1 cellular context compared by ENCODE assay signal in the genomic region with DNA sequence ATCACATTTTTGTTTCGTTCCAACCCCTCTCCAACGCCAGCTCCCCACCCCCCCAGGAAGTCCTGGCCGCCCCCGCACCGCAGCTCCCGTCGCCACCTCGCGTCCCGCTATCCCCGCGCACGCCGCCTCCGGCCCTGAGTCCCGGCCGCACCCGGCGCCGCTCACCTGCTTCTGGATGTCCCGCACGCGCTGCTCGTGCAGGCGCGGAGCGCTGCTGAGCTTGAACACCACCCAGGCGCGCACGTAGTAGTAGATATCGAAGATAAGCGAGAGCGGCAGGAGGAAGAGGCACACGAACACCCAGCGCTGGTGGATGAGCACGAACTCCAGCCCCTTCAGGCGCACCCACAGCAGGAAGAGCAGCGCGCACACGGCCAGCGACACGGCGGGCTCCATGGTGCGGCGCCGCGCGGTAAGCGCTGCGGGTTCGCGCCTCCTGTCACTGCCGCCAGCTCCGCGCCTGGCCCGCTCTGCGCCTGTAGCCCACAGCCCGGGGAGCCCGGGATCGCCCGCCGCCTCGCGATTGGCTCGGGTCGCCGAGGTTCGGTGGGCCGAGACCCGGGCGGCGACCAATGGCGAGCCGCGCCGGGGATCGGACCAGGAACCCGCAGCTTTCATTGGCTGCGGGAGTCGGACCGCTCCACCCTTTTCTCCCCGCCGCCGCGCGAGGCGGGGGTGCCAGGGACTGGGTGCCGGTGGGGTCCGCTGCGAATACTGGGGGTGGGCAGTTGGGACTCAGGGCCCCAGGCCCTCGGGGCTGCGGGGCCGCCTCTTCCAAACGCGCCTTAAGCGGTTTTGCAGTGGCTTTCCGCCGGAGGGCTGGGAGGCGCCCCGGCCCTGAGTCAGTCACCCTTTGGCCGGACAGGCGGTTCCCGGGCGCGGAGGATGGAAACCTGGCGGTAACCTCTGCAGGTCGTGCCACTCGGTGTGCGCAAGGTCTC.
TF ChIP-seq lines count a peak whose summit lies in the region.

A gene with protein sequence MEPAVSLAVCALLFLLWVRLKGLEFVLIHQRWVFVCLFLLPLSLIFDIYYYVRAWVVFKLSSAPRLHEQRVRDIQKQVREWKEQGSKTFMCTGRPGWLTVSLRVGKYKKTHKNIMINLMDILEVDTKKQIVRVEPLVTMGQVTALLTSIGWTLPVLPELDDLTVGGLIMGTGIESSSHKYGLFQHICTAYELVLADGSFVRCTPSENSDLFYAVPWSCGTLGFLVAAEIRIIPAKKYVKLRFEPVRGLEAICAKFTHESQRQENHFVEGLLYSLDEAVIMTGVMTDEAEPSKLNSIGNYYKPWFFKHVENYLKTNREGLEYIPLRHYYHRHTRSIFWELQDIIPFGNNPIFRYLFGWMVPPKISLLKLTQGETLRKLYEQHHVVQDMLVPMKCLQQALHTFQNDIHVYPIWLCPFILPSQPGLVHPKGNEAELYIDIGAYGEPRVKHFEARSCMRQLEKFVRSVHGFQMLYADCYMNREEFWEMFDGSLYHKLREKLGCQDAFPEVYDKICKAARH (minus strand): TSS at position 472 of the 941 bp plus-strand sequence. CDS start 76 bp downstream, at position 396.

TF ChIP-seq in HepG2, 621 proteins besides CTCF, POLR2A, EP300 and RAD21 (continued from another document and continues in another):
- TF ChIP-seq, protein P1, sequence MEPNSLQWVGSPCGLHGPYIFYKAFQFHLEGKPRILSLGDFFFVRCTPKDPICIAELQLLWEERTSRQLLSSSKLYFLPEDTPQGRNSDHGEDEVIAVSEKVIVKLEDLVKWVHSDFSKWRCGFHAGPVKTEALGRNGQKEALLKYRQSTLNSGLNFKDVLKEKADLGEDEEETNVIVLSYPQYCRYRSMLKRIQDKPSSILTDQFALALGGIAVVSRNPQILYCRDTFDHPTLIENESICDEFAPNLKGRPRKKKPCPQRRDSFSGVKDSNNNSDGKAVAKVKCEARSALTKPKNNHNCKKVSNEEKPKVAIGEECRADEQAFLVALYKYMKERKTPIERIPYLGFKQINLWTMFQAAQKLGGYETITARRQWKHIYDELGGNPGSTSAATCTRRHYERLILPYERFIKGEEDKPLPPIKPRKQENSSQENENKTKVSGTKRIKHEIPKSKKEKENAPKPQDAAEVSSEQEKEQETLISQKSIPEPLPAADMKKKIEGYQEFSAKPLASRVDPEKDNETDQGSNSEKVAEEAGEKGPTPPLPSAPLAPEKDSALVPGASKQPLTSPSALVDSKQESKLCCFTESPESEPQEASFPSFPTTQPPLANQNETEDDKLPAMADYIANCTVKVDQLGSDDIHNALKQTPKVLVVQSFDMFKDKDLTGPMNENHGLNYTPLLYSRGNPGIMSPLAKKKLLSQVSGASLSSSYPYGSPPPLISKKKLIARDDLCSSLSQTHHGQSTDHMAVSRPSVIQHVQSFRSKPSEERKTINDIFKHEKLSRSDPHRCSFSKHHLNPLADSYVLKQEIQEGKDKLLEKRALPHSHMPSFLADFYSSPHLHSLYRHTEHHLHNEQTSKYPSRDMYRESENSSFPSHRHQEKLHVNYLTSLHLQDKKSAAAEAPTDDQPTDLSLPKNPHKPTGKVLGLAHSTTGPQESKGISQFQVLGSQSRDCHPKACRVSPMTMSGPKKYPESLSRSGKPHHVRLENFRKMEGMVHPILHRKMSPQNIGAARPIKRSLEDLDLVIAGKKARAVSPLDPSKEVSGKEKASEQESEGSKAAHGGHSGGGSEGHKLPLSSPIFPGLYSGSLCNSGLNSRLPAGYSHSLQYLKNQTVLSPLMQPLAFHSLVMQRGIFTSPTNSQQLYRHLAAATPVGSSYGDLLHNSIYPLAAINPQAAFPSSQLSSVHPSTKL (CRISPR knock-in tag; IDR thresholded peaks at IDR 0.05) = no peak; the same call in 1 of the 2 replicates
- TF ChIP-seq GABPA (IDR thresholded peaks at IDR 0.05; ENCODE audit: low read depth, low read length) (no peak), GABPA (CRISPR knock-in tag; IDR thresholded peaks at IDR 0.05; ENCODE audit: low read depth) (no peak), ISL2 (CRISPR knock-in tag; IDR thresholded peaks at IDR 0.05) (peak; percentile 37; the same call in 1 of the 2 replicates), ZNF44 (CRISPR knock-in tag; IDR thresholded peaks at IDR 0.05) (no peak), FOXA1 (IDR thresholded peaks at IDR 0.05) (no peak), FOXA1 (CRISPR knock-in tag; IDR thresholded peaks at IDR 0.05) (no peak), ZNF674 (CRISPR knock-in tag; IDR thresholded peaks at IDR 0.05; ENCODE audit: low read depth) (no peak), SMAD9 (CRISPR knock-in tag; IDR thresholded peaks at IDR 0.05) (no peak), SMC3 (IDR thresholded peaks at IDR 0.05; ENCODE audit: low read length) (no peak), NR2F6 (IDR thresholded peaks at IDR 0.05) (no peak), NR2F6 (CRISPR knock-in tag; IDR thresholded peaks at IDR 0.05) (no peak), THAP11 (CRISPR knock-in tag; IDR thresholded peaks at IDR 0.05) (no peak; the same call in 1 of the 2 replicates), ZFP1 (CRISPR knock-in tag; IDR thresholded peaks at IDR 0.05) (no peak), EZH2 (conservative IDR thresholded peaks at IDR 0.05; ENCODE audit: low read depth, low read length) (no peak), GMEB2 (CRISPR knock-in tag; IDR thresholded peaks at IDR 0.05; ENCODE audit: low read depth) (no peak), KDM2A (CRISPR knock-in tag; IDR thresholded peaks at IDR 0.05; ENCODE audit: borderline replicate concordance, low read depth) (peak; percentile 46; the same call in 1 of the 2 replicates), SRF (IDR thresholded peaks at IDR 0.05; ENCODE audit: low read depth, low read length) (no peak), GATAD2A (CRISPR knock-in tag; IDR thresholded peaks at IDR 0.05) (no peak; the same call in 1 of the 2 replicates), FOXA3 (CRISPR knock-in tag; IDR thresholded peaks at IDR 0.05) (no peak), MAF1 (CRISPR knock-in tag; IDR thresholded peaks at IDR 0.05; ENCODE audit: borderline replicate concordance) (no peak), ZHX1 (CRISPR knock-in tag; IDR thresholded peaks at IDR 0.05; ENCODE audit: low read depth) (peak; percentile 54; the same call in 1 of the 2 replicates), ZNF749 (CRISPR knock-in tag; IDR thresholded peaks at IDR 0.05; ENCODE audit: borderline replicate concordance) (peak; percentile 83; the same call in 1 of the 2 replicates), CC2D1A (CRISPR knock-in tag; IDR thresholded peaks at IDR 0.05) (no peak)
- TF ChIP-seq, protein P2, sequence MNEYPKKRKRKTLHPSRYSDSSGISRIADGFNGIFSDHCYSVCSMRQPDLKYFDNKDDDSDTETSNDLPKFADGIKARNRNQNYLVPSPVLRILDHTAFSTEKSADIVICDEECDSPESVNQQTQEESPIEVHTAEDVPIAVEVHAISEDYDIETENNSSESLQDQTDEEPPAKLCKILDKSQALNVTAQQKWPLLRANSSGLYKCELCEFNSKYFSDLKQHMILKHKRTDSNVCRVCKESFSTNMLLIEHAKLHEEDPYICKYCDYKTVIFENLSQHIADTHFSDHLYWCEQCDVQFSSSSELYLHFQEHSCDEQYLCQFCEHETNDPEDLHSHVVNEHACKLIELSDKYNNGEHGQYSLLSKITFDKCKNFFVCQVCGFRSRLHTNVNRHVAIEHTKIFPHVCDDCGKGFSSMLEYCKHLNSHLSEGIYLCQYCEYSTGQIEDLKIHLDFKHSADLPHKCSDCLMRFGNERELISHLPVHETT (CRISPR knock-in tag; conservative IDR thresholded peaks at IDR 0.05) = no peak; the same call in 1 of the 2 replicates
- TF ChIP-seq, protein P3, sequence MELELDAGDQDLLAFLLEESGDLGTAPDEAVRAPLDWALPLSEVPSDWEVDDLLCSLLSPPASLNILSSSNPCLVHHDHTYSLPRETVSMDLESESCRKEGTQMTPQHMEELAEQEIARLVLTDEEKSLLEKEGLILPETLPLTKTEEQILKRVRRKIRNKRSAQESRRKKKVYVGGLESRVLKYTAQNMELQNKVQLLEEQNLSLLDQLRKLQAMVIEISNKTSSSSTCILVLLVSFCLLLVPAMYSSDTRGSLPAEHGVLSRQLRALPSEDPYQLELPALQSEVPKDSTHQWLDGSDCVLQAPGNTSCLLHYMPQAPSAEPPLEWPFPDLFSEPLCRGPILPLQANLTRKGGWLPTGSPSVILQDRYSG (CRISPR knock-in tag; IDR thresholded peaks at IDR 0.05) = no peak
- TF ChIP-seq, protein P4, sequence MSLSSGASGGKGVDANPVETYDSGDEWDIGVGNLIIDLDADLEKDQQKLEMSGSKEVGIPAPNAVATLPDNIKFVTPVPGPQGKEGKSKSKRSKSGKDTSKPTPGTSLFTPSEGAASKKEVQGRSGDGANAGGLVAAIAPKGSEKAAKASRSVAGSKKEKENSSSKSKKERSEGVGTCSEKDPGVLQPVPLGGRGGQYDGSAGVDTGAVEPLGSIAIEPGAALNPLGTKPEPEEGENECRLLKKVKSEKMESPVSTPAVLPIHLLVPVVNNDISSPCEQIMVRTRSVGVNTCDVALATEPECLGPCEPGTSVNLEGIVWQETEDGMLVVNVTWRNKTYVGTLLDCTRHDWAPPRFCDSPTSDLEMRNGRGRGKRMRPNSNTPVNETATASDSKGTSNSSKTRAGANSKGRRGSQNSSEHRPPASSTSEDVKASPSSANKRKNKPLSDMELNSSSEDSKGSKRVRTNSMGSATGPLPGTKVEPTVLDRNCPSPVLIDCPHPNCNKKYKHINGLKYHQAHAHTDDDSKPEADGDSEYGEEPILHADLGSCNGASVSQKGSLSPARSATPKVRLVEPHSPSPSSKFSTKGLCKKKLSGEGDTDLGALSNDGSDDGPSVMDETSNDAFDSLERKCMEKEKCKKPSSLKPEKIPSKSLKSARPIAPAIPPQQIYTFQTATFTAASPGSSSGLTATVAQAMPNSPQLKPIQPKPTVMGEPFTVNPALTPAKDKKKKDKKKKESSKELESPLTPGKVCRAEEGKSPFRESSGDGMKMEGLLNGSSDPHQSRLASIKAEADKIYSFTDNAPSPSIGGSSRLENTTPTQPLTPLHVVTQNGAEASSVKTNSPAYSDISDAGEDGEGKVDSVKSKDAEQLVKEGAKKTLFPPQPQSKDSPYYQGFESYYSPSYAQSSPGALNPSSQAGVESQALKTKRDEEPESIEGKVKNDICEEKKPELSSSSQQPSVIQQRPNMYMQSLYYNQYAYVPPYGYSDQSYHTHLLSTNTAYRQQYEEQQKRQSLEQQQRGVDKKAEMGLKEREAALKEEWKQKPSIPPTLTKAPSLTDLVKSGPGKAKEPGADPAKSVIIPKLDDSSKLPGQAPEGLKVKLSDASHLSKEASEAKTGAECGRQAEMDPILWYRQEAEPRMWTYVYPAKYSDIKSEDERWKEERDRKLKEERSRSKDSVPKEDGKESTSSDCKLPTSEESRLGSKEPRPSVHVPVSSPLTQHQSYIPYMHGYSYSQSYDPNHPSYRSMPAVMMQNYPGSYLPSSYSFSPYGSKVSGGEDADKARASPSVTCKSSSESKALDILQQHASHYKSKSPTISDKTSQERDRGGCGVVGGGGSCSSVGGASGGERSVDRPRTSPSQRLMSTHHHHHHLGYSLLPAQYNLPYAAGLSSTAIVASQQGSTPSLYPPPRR (CRISPR knock-in tag; IDR thresholded peaks at IDR 0.05; ENCODE audit: borderline replicate concordance) = no peak
- TF ChIP-seq, protein P5, sequence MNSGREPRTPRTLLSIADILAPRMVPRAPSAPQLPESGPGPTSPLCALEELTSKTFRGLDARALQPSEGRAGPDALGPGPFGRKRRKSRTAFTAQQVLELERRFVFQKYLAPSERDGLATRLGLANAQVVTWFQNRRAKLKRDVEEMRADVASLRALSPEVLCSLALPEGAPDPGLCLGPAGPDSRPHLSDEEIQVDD (CRISPR knock-in tag; IDR thresholded peaks at IDR 0.05; ENCODE audit: borderline replicate concordance) = peak; percentile 60; the same call in 1 of the 2 replicates
- TF ChIP-seq, protein P6, sequence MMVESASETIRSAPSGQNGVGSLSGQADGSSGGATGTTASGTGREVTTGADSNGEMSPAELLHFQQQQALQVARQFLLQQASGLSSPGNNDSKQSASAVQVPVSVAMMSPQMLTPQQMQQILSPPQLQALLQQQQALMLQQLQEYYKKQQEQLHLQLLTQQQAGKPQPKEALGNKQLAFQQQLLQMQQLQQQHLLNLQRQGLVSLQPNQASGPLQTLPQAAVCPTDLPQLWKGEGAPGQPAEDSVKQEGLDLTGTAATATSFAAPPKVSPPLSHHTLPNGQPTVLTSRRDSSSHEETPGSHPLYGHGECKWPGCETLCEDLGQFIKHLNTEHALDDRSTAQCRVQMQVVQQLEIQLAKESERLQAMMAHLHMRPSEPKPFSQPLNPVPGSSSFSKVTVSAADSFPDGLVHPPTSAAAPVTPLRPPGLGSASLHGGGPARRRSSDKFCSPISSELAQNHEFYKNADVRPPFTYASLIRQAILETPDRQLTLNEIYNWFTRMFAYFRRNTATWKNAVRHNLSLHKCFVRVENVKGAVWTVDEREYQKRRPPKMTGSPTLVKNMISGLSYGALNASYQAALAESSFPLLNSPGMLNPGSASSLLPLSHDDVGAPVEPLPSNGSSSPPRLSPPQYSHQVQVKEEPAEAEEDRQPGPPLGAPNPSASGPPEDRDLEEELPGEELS (CRISPR knock-in tag; IDR thresholded peaks at IDR 0.05) = no peak
- TF ChIP-seq, protein P7, sequence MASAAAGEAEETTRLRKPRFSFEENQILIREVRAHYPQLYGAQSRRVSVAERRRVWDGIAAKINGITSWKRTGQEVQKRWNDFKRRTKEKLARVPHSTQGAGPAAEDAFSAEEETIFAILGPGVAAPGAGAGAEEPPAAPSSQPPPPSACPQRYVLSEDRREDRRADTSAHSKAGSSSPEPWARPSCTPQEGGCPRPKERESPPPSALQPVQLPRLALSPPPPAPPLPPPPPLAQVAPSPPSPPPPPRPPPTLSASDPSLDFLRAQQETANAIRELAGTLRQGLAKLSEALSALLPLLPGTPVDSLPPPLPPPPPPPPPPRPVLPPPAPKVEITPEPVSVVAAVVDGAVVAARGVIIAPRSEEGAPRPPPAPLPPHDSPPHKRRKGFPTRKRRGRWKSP (CRISPR knock-in tag; IDR thresholded peaks at IDR 0.05) = peak; percentile 82; the same call in 1 of the 2 replicates
